ENCODE assay signal across 19 cellular contexts in genomic region chr6:74731204-74731603, GRCh38.
DNase-seq lines count a peak whose midpoint lies in the region; ATAC-seq, FAIRE-seq and TF ChIP-seq lines count a peak whose summit lies in the region.
"Had no signal": no experiment of that assay in that cellular context is flagged by ENCODE, and none has a peak within 500 bp of the region (broad histone marks: within the 10 kb centered on the region; RNA-seq: fewer than 3 reads in every experiment).

No MANE protein-coding gene starts in this region.

- H3K36me3 Mint-ChIP-seq in osteocyte (ENCODE audit: unreplicated experiment): no peaks in the 10 kb centered on the region

- no peaks in the 10 kb centered on the region for H3K36me3 ChIP-seq in endothelial cell of umbilical vein (ENCODE audit: control insufficient read depth in 2 of 2, extremely low read depth in 1 of 2, insufficient read depth in 2 of 2, low read length in 2 of 2)
- H3K36me3 ChIP-seq: BLaER1, heart left ventricle had no signal

- H3K27ac Mint-ChIP-seq in osteocyte (ENCODE audit: unreplicated experiment): peak overlapping the region; percentile 98
- H3K27ac Mint-ChIP-seq: activated CD4-positive, alpha-beta T cell treated with anti-CD3 and anti-CD28 coated beads for 36 hours; nephron progenitor cell; stimulated activated naive CD8-positive, alpha-beta T cell treated with anti-CD3 and anti-CD28 coated beads, Interleukin-15, amount 100 ng/mL, for 72 hours; T-helper 1 cell treated with Interleukin-12 subunit alpha and Interleukin-12 subunit beta and Interleukin-4 antibody, amounts not matched to agents 30 μg/mL and 1 μg/mL, for 36 hours had no signal

- no peaks in the 10 kb centered on the region for H3K27me3 Mint-ChIP-seq in osteocyte (ENCODE audit: unreplicated experiment)
- H3K27me3 Mint-ChIP-seq: activated CD4-positive, alpha-beta T cell treated with anti-CD3 and anti-CD28 coated beads for 36 hours; stimulated activated naive CD8-positive, alpha-beta T cell treated with anti-CD3 and anti-CD28 coated beads, Interleukin-15, amount 100 ng/mL, for 72 hours had no signal

- no peaks in the 10 kb centered on the region for H3K9me3 ChIP-seq in endothelial cell of umbilical vein (replicated peaks; ENCODE audit: control insufficient read depth, insufficient read depth, low read length)
- H3K9me3 ChIP-seq: BLaER1 had no signal

- no peak for ATAC-seq in HG02973 (IDR thresholded peaks at IDR 0.05; ENCODE audit: unreplicated experiment)
- ATAC-seq: activated CD4-positive, alpha-beta T cell treated with anti-CD3 and anti-CD28 coated beads for 36 hours; K562; left lobe of liver; stimulated activated naive CD8-positive, alpha-beta T cell treated with anti-CD3 and anti-CD28 coated beads, Interleukin-15, amount 100 ng/mL, for 72 hours had no signal

- H3K9ac ChIP-seq in endothelial cell of umbilical vein (replicated peaks; ENCODE audit: extremely low read depth, insufficient read depth, low read length): no peak overlapping the region
- H3K9ac ChIP-seq: BLaER1 had no signal

- CTCF ChIA-PET in endothelial cell of umbilical vein (lab: Charles Lee): interaction anchor here (1.2 kb wide), 1 partner anchor 12 kb away, joined by 4 read pairs; no protein-coding TSS in a partner anchor

- no peaks in the 10 kb centered on the region for H3K79me2 ChIP-seq in endothelial cell of umbilical vein (ENCODE audit: control insufficient read depth, insufficient read depth, low read length)

- H3K9me3 Mint-ChIP-seq in osteocyte (ENCODE audit: unreplicated experiment): peaks cover 8% of the 10 kb centered on the region
- H3K9me3 Mint-ChIP-seq: T-helper 1 cell treated with Interleukin-12 subunit alpha and Interleukin-12 subunit beta and Interleukin-4 antibody, amounts not matched to agents 30 μg/mL and 1 μg/mL, for 36 hours had no signal

- H3K4me3 ChIP-seq in endothelial cell of umbilical vein (replicated peaks in 1 of 3; ENCODE audit: insufficient read depth in 1 of 3, low read depth in 1 of 3, low read length in 3 of 3): no peak overlapping the region
- H3K4me3 ChIP-seq: BLaER1, heart left ventricle, K562 had no signal

- TF ChIP-seq CTCF in endothelial cell of umbilical vein (IDR thresholded peaks at IDR 0.05; ENCODE audit: extremely low read depth in 1 of 2, insufficient read depth in 1 of 2, low read depth in 1 of 2, low read length in 2 of 2): no peak
- no peak for TF ChIP-seq CTCF in osteocyte (IDR thresholded peaks at IDR 0.05)

- H3K4me1 Mint-ChIP-seq in osteocyte (ENCODE audit: unreplicated experiment): peaks cover 84% of the 10 kb centered on the region
- H3K4me1 Mint-ChIP-seq: activated CD4-positive, alpha-beta T cell treated with anti-CD3 and anti-CD28 coated beads for 36 hours; stimulated activated naive CD8-positive, alpha-beta T cell treated with anti-CD3 and anti-CD28 coated beads, Interleukin-15, amount 100 ng/mL, for 72 hours had no signal

- no peak for FAIRE-seq in endothelial cell of umbilical vein (lab: Jason Lieb, UNC)
- FAIRE-seq: K562 had no signal

- dilution Hi-C loops in endothelial cell of umbilical vein (cut with MboI; ENCODE audit: extremely low pct_ligation_motif_present, low sequenced_read_pairs): no loop called here

- H3K9me1 ChIP-seq in endothelial cell of umbilical vein (replicated peaks; ENCODE audit: control insufficient read depth, extremely low read depth, insufficient read depth, low read length): no peaks in the 10 kb centered on the region

- no peak overlapping the region for H3K4me2 ChIP-seq in endothelial cell of umbilical vein (ENCODE audit: insufficient read depth, low read length)
- H3K4me2 ChIP-seq: BLaER1 had no signal

- peak; percentile 45 for DNase-seq in HCEC 1CT
- DNase-seq in endothelial cell of umbilical vein (ENCODE audit: low read depth, low spot score): peak; percentile 83
- no peak for DNase-seq in osteocyte (ENCODE audit: extremely low spot score, unreplicated experiment)
- DNase-seq in activated T-cell treated with anti-CD3 and anti-CD28 coated beads, Interleukin-2, amount 50 U/mL, for 48 hours: no peak
- DNase-seq in HPDE6-E6E7 (ENCODE audit: extremely low spot score): no peak
- DNase-seq in hippocampal formation (lab: John Stamatoyannopoulos, UW): no peak
- DNase-seq: activated CD4-positive, alpha-beta T cell treated with anti-CD3 and anti-CD28 coated beads for 36 hours; aorta; effector memory CD4-positive, alpha-beta T cell; heart left ventricle; NCI-H2171; nephron progenitor cell; stimulated activated naive CD8-positive, alpha-beta T cell treated with anti-CD3 and anti-CD28 coated beads, Interleukin-15, amount 100 ng/mL, for 72 hours had no signal

- H4K20me1 ChIP-seq in endothelial cell of umbilical vein (replicated peaks; ENCODE audit: control insufficient read depth, extremely low read depth, insufficient read depth, low read length): no peaks in the 10 kb centered on the region
- H4K20me1 ChIP-seq: BLaER1 had no signal

- no peak overlapping the region for H3K27ac ChIP-seq in endothelial cell of umbilical vein (ENCODE audit: insufficient read depth, low read depth, low read length)
- H3K27ac ChIP-seq: BLaER1 had no signal

- TF ChIP-seq POLR2A in endothelial cell of umbilical vein (IDR thresholded peaks at IDR 0.05; ENCODE audit: low read depth, low read length): no peak

- intact Hi-C loops in endothelial cell of umbilical vein (cut with micrococcal nuclease): no loop called here

- POLR2A ChIA-PET in endothelial cell of umbilical vein (lab: Charles Lee): no interaction called here

- peak overlapping the region; percentile 20 for H3K4me3 Mint-ChIP-seq in osteocyte (ENCODE audit: unreplicated experiment)
- H3K4me3 Mint-ChIP-seq: activated CD4-positive, alpha-beta T cell treated with anti-CD3 and anti-CD28 coated beads for 36 hours; nephron progenitor cell; stimulated activated naive CD8-positive, alpha-beta T cell treated with anti-CD3 and anti-CD28 coated beads, Interleukin-15, amount 100 ng/mL, for 72 hours; T-helper 1 cell treated with Interleukin-12 subunit alpha and Interleukin-12 subunit beta and Interleukin-4 antibody, amounts not matched to agents 30 μg/mL and 1 μg/mL, for 36 hours had no signal

- no TSS peak for BruUV-seq in endothelial cell of umbilical vein (replicated peaks; lab: Mats Ljungman, UMichigan)

- H3K27me3 ChIP-seq in endothelial cell of umbilical vein (ENCODE audit: control insufficient read depth in 2 of 2, insufficient read depth in 2 of 2, low read length in 2 of 2): no peaks in the 10 kb centered on the region
- H3K27me3 ChIP-seq: BLaER1, heart left ventricle had no signal

- no peak overlapping the region for H2AFZ ChIP-seq in endothelial cell of umbilical vein (ENCODE audit: low read depth, low read length)

- H3K4me1 ChIP-seq in endothelial cell of umbilical vein (ENCODE audit: control insufficient read depth, extremely low read depth, insufficient read depth, low read length): no peaks in the 10 kb centered on the region
- H3K4me1 ChIP-seq: BLaER1 had no signal

TF ChIP-seq in PFSK-1, 5 proteins besides CTCF, POLR2A, EP300 and RAD21:
- TF ChIP-seq SIN3A (IDR thresholded peaks at IDR 0.05; ENCODE audit: borderline replicate concordance, insufficient read depth, low read length) (0 out of 2 replicates have a peak, but pooled peaks have one; percentile 17), POLR2AphosphoS5 (IDR thresholded peaks at IDR 0.05; ENCODE audit: low read depth, low read length) (no peak)

TF ChIP-seq in endothelial cell of umbilical vein, 7 proteins besides CTCF, POLR2A, EP300 and RAD21:
- no peak for TF ChIP-seq EZH2 (IDR thresholded peaks at IDR 0.05; ENCODE audit: borderline replicate concordance, low read depth, low read length, severe bottlenecking)
TF ChIP-seq in endothelial cell of umbilical vein: peak in this region for 0.

Comparison
In these comparisons a context has a peak if more than half of its experiments do, and no peak if none do; other contexts are left out.
1. DNase-seq: peak in HCEC 1CT (single experiment) and endothelial cell of umbilical vein (single experiment); none in osteocyte (single experiment), activated T-cell treated with anti-CD3 and anti-CD28 coated beads, Interleukin-2, amount 50 U/mL, for 48 hours (0 of 2), HPDE6-E6E7 (single experiment) and hippocampal formation (0 of 2).